ENCODE assay signal across 8 cellular contexts in the genomic region with DNA sequence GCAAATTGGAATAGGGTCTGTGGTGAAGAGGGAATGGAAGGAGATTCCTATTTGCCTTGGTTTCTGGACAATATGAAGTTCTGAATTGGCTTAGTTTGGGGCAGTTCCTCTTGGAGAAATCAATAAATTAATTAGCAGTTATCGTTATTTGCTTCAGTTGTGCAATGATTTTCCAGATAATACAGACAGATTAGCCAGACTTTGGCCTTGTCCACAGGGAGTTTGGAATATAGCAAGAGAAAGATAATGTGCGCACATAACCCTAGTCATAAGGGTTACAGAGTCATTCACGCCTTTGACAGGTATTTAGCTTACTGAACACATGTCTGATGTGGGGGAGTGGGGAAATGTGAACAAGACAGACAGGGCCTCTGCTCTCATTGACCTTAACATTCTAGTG. TPM values are rescaled to one million over a fixed set of nuclear protein-coding genes. Genes with fewer than 3 reads are reported as not detected.
DNase-seq lines count a peak whose midpoint lies in the region; ATAC-seq and TF ChIP-seq lines count a peak whose summit lies in the region.

No MANE protein-coding gene starts in this region.

- intact Hi-C loops in CD8-positive, alpha-beta T cell (cut with DNase I, micrococcal nuclease): loop anchor here in 1 of 2 experiments (5.0 kb wide), 1 partner anchor 315 kb away; a partner anchor contains a TSS

- H4K20me1 ChIP-seq in osteoblast (ENCODE audit: insufficient read depth, low read length): peaks cover 28% of the 10 kb centered on the region

- H3K27ac Mint-ChIP-seq in CD8-positive, alpha-beta T cell: no peak overlapping the region

- CTCF ChIA-PET in CD8-positive, alpha-beta T cell (lab: Charles Lee): interaction anchor here (2.7 kb wide), 1 partner anchor 64 kb away, joined by 12 read pairs; a partner anchor contains a TSS

- peaks cover 33% of the 10 kb centered on the region for H3K4me1 ChIP-seq in CD8-positive, alpha-beta T cell (ENCODE audit: insufficient read depth, low read length)
- H3K4me1 ChIP-seq in NT2/D1 (ENCODE audit: insufficient read depth, insufficient read length) (no peaks in the 10 kb centered on the region), endocrine pancreas (ENCODE audit: control insufficient read depth, insufficient read depth, low read length) (peaks cover 14% of the 10 kb centered on the region), osteoblast (ENCODE audit: insufficient read depth, low read length) (peaks cover 14% of the 10 kb centered on the region)

- H3K4me3 Mint-ChIP-seq in CD8-positive, alpha-beta T cell: peak overlapping the region; percentile 92

- no peak for ATAC-seq in CD8-positive, alpha-beta T cell
- ATAC-seq in HG02852 (IDR thresholded peaks at IDR 0.05; ENCODE audit: unreplicated experiment) (no peak), GM21515 (IDR thresholded peaks at IDR 0.05; ENCODE audit: unreplicated experiment) (no peak)

- no peak overlapping the region for H2AFZ ChIP-seq in osteoblast (ENCODE audit: low read length)

- no peak overlapping the region for H3K27ac ChIP-seq in CD8-positive, alpha-beta T cell (ENCODE audit: low read depth, low read length)
- H3K27ac ChIP-seq in osteoblast (ENCODE audit: low read depth, low read length): peak overlapping the region; percentile 87

- H3K27me3 ChIP-seq in CD8-positive, alpha-beta T cell (ENCODE audit: insufficient read depth, low read length): no peaks in the 10 kb centered on the region
- peaks cover 29% of the 10 kb centered on the region for H3K27me3 ChIP-seq in NT2/D1 (ENCODE audit: insufficient read depth, insufficient read length)
- H3K27me3 ChIP-seq in endocrine pancreas (ENCODE audit: control insufficient read depth, insufficient read depth, low read length): no peaks in the 10 kb centered on the region
- peaks cover 4% of the 10 kb centered on the region for H3K27me3 ChIP-seq in osteoblast (ENCODE audit: insufficient read depth, low read length)

- H3K9me3 Mint-ChIP-seq in CD8-positive, alpha-beta T cell: no peaks in the 10 kb centered on the region

- no peaks in the 10 kb centered on the region for H3K36me3 ChIP-seq in CD8-positive, alpha-beta T cell (ENCODE audit: insufficient read depth, low read length)
- H3K36me3 ChIP-seq in NT2/D1 (ENCODE audit: insufficient read depth, insufficient read length, low read length): no peaks in the 10 kb centered on the region
- H3K36me3 ChIP-seq in endocrine pancreas (ENCODE audit: control insufficient read depth, insufficient read depth, low read length): no peaks in the 10 kb centered on the region
- H3K36me3 ChIP-seq in osteoblast (ENCODE audit: insufficient read depth, low read length): no peaks in the 10 kb centered on the region

- H3K4me3 ChIP-seq in CD8-positive, alpha-beta T cell (ENCODE audit: low read depth, low read length): peak overlapping the region; percentile 86
- peak overlapping the region; percentile 77 for H3K4me3 ChIP-seq in NT2/D1 (ENCODE audit: insufficient read length, low read depth)
- H3K4me3 ChIP-seq in endocrine pancreas (ENCODE audit: control insufficient read depth, insufficient read depth, low read length): peak overlapping the region; percentile 83
- peak overlapping the region; percentile 93 for H3K4me3 ChIP-seq in osteoblast (ENCODE audit: insufficient read depth, low read length)

- H3K27me3 Mint-ChIP-seq in CD8-positive, alpha-beta T cell (ENCODE audit: low read depth): no peaks in the 10 kb centered on the region

- peaks cover 35% of the 10 kb centered on the region for H3K4me1 Mint-ChIP-seq in CD8-positive, alpha-beta T cell (ENCODE audit: low read depth)

- H3K9ac ChIP-seq in NT2/D1 (ENCODE audit: insufficient read length, low read depth): peak overlapping the region; percentile 81
- peak overlapping the region; percentile 69 for H3K9ac ChIP-seq in endocrine pancreas (ENCODE audit: control insufficient read depth, insufficient read depth, low read length)

- TF ChIP-seq CTCF in CD8-positive, alpha-beta T cell (IDR thresholded peaks at IDR 0.05): no peak
- TF ChIP-seq CTCF in osteoblast (IDR thresholded peaks at IDR 0.05; ENCODE audit: extremely low read depth, low read depth, low read length): no peak

- POLR2A ChIA-PET in CD8-positive, alpha-beta T cell (lab: Charles Lee): no interaction called here

- H3K4me2 ChIP-seq in osteoblast (ENCODE audit: insufficient read depth, low read length): peak overlapping the region; percentile 100

- H3K9me3 ChIP-seq in CD8-positive, alpha-beta T cell (ENCODE audit: low read length): no peaks in the 10 kb centered on the region
- no peaks in the 10 kb centered on the region for H3K9me3 ChIP-seq in NT2/D1 (ENCODE audit: insufficient read depth, low read length)
- no peaks in the 10 kb centered on the region for H3K9me3 ChIP-seq in endocrine pancreas (ENCODE audit: control insufficient read depth, low read length)
- H3K9me3 ChIP-seq in osteoblast (ENCODE audit: low read depth, low read length): no peaks in the 10 kb centered on the region

- DNase-seq in CD8-positive, alpha-beta T cell: no peak
- DNase-seq in NT2/D1 (ENCODE audit: low read depth, low spot score) (no peak), osteoblast (ENCODE audit: insufficient read length, low spot score, missing footprints) (peak; percentile 78), DMS79 treated with DMSO at 0.1 percent for 48 hours (lab: John Stamatoyannopoulos, UW) (no peak), SIG-M5 treated with dmso at 0.1 percent for 504 hours (lab: John Stamatoyannopoulos, UW; ENCODE audit: unreplicated experiment) (no peak)

- H3K36me3 Mint-ChIP-seq in CD8-positive, alpha-beta T cell: peaks cover 5% of the 10 kb centered on the region

- H3K79me2 ChIP-seq in osteoblast (ENCODE audit: insufficient read depth, low read length): peaks cover 52% of the 10 kb centered on the region

RNA-seq across cellular contexts. Expression of a gene that starts 1.3 kb away (rescaled TPM):
- 1 to 10 TPM; 8.4 to 8.7 TPM for total RNA-seq in CD8-positive, alpha-beta T cell
- 43.3 and 48.1 TPM in 2 replicates for total RNA-seq in osteoblast
